ENCODE assay signal across 25 cellular contexts in the genomic region with DNA sequence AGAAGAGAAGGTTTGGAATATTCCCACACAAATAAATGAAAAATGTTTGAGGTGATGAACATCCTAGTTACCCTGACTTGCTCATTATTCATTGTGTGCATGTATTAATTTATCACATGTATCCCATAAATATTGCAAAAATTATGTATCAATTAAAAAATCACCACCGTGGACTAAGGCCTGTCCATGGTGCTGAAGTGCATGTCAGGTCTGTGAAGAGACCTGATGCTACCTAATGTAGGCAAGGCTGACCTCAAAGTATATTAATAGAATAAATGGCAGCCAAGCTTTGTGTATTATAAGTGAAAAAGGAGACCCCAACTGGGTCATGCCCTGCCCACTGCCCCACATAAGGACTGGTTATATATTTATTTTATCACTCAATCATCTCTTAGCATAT. TPM values are rescaled to one million over a fixed set of nuclear protein-coding genes. Genes with fewer than 3 reads are reported as not detected.
DNase-seq lines count a peak whose midpoint lies in the region; TF ChIP-seq lines count a peak whose summit lies in the region.
"Had no signal": no experiment of that assay in that cellular context is flagged by ENCODE, and none has a peak within 500 bp of the region (broad histone marks: within the 10 kb centered on the region; RNA-seq: fewer than 3 reads in every experiment).

No MANE protein-coding gene starts in this region.

- no peaks in the 10 kb centered on the region for H4K20me1 ChIP-seq in GM23248 (ENCODE audit: insufficient read depth)

- H3K9me2 ChIP-seq in GM23248 (ENCODE audit: insufficient read depth): no peaks in the 10 kb centered on the region

- no peaks in the 10 kb centered on the region for H3K4me1 ChIP-seq in GM23248 (ENCODE audit: insufficient read depth)
- H3K4me1 ChIP-seq: SJCRH30 had no signal

- no peaks in the 10 kb centered on the region for H3F3A ChIP-seq in GM23248 (ENCODE audit: insufficient read depth)

- H3K4me3 ChIP-seq in GM23248: no peak overlapping the region
- no peak overlapping the region for H3K4me3 ChIP-seq in NB4 (ENCODE audit: low read depth, low read length)
- H3K4me3 ChIP-seq in brain microvascular endothelial cell (ENCODE audit: low read depth, low read length): no peak overlapping the region
- H3K4me3 ChIP-seq: MG63, PC-9, SJCRH30 had no signal

- H3K9ac ChIP-seq in GM23248: no peak overlapping the region

- no peaks in the 10 kb centered on the region for H3K9me3 ChIP-seq in GM23248 (ENCODE audit: low read depth)
- H3K9me3 ChIP-seq: MG63, SJCRH30 had no signal

- H3K27ac ChIP-seq in GM23248 (no peak overlapping the region), brain microvascular endothelial cell (no peak overlapping the region)
- H3K27ac ChIP-seq: PC-9, SJCRH30 had no signal

- no peaks in the 10 kb centered on the region for H3K27me3 ChIP-seq in GM23248 (replicated peaks; ENCODE audit: insufficient read depth)
- no peaks in the 10 kb centered on the region for H3K27me3 ChIP-seq in brain microvascular endothelial cell (replicated peaks)
- H3K27me3 ChIP-seq: MG63, SJCRH30 had no signal

- H3K79me2 ChIP-seq in GM23248 (ENCODE audit: insufficient read depth): no peaks in the 10 kb centered on the region

- 54 to 61% methylated on average over 1 of the region's 1 CpG for WGBS in GM23248 (ENCODE audit: low coverage in 1 of 2, low lambda C conversion rate in 2 of 2, missing lambda C conversion rate in 2 of 2), 2 experiments

- DNase-seq in Caki2 (ENCODE audit: low read depth) (peak; percentile 18), GM23248 (peak; percentile 7), NB4 (ENCODE audit: low read depth) (peak; percentile 4), dermis blood vessel endothelial cell (peak; percentile 3), NOMO-1 treated with DMSO at 0.1 percent for 48 hours (lab: John Stamatoyannopoulos, UW; ENCODE audit: unreplicated experiment) (no peak), brain microvascular endothelial cell (no peak), C1 segment of cervical spinal cord (lab: John Stamatoyannopoulos, UW) (no peak)
- DNase-seq: Calu3; CD8-positive, alpha-beta memory T cell; GOT3; KBM-7; MG63; NCI-H1092; NCI-H1417 treated with DMSO at 0.1 percent for 48 hours; NCI-H187; NCI-H2081 treated with DMSO at 0.1 percent for 48 hours; NCI-H2171 treated with DMSO at 0.1 percent for 48 hours; NCI-H345; NCI-H510A treated with DMSO at 0.1 percent for 48 hours; NCI-H748 treated with DMSO at 0.1 percent for 48 hours; PC-9; T-cell had no signal

- H3K36me3 ChIP-seq in GM23248 (ENCODE audit: low read depth) (no peaks in the 10 kb centered on the region), brain microvascular endothelial cell (replicated peaks) (no peaks in the 10 kb centered on the region)
- H3K36me3 ChIP-seq: MG63, SJCRH30 had no signal

- in situ Hi-C loops in Caki2 (cut with HindIII; ENCODE audit: low pct_unique_long_range_greater_than_20kb, low sequenced_read_pairs) (no loop called here), GM23248 (cut with MboI) (no loop called here), brain microvascular endothelial cell (cut with HindIII; ENCODE audit: low pct_ligation_motif_present, low sequenced_read_pairs) (no loop called here)

- no peak overlapping the region for H3K4me2 ChIP-seq in GM23248 (ENCODE audit: unreplicated experiment)
- H3K4me2 ChIP-seq: PC-9 had no signal

- H2AFZ ChIP-seq in GM23248: no peak overlapping the region
- H2AFZ ChIP-seq: PC-9 had no signal

- no peak for TF ChIP-seq POLR2A in NB4 (IDR thresholded peaks at IDR 0.05; ENCODE audit: extremely low read depth, insufficient read length)

- no peak for TF ChIP-seq CTCF in NB4 (IDR thresholded peaks at IDR 0.05; ENCODE audit: low read depth, low read length)
- TF ChIP-seq CTCF in brain microvascular endothelial cell (IDR thresholded peaks at IDR 0.05; ENCODE audit: low read depth, low read length, missing control alignments): no peak

RNA-seq across cellular contexts. Expression of gene ZNF835, which starts 34.4 kb away (rescaled TPM):
- not detected in 2 replicates for total RNA-seq in Caki2 (2014; rRNA removed; shearing (Covaris generic); ENCODE audit: low replicate concordance)
- total RNA-seq in GM23248 (2014; rRNA removed; shearing (Covaris generic)): not detected in 2 replicates
- 0.09 TPM in 1 of 2 replicates, not detected in the other for polyA plus RNA-seq in GM23248 (2016; fragmentation: Nextera tagmentation; extraction: Ambion mirVana)
- 0.65 and 0.68 TPM in 2 replicates for total RNA-seq in dermis blood vessel endothelial cell
- total RNA-seq: Calu3, HT-29, PC-9 had no signal
- polyA plus RNA-seq: CD14-positive monocyte had no signal

Comparison
In these comparisons a context has a peak if more than half of its experiments do, and no peak if none do; other contexts are left out.
1. DNase-seq: peak in Caki2 (single experiment), GM23248 (single experiment), NB4 (single experiment) and dermis blood vessel endothelial cell (single experiment); none in NOMO-1 treated with DMSO at 0.1 percent for 48 hours (single experiment), brain microvascular endothelial cell (single experiment) and C1 segment of cervical spinal cord (0 of 14).